14 cellular contexts compared by ENCODE assay signal in the genomic region with DNA sequence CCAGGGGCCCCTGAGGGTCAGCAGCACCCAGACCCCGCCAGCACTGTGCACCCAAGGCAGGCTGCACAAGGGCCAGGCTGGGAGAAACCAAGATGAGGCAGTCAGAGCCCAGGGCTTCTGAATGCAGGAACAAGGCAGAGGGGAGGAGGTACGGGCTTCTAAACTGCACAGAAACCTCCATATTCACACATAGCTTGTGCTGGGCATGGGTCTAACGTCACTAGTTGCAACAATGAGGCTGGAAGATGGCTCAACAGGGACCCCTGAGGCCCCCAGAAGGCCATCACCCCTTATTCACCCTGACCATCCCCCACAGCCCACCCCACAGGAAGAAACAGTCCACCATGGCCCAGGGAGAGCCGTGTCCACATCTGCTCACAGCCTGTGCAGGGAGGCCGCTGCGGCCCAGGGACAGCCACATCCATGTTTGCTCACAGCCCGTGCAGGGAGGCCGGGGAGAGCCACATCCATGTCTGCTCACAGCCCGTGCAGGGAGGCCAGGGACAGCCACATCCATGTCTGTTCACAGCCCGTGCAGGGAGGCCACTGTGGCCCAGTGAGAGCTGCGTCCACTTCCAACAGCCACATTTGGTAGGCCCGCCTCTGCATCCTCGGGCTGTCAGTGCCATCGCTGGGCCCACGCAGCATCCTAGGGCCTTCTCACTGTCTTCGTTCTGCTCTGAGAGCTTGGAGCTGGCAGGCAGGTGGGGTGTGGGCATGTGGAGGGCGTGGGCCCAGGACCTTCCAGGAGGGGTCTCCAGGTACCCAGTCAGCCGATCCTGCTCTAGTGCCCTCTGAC. TPM values are rescaled to one million over a fixed set of nuclear protein-coding genes. Genes with fewer than 3 reads are reported as not detected.
DNase-seq lines count a peak whose midpoint lies in the region; ATAC-seq and TF ChIP-seq lines count a peak whose summit lies in the region.
"Had no signal": no experiment of that assay in that cellular context is flagged by ENCODE, and none has a peak within 500 bp of the region (broad histone marks: within the 10 kb centered on the region; RNA-seq: fewer than 3 reads in every experiment).

No MANE protein-coding gene starts in this region.

- H3K9me3 Mint-ChIP-seq in activated CD4-positive, alpha-beta memory T cell treated with anti-CD3 and anti-CD28 coated beads for 36 hours = no peaks in the 10 kb centered on the region
- H3K9me3 Mint-ChIP-seq: activated T-helper 17 cell treated with anti-CD3 and anti-CD28 coated beads, Interleukin-2, amount 50 U/mL, for 72 hours had no signal

- peak overlapping the region; percentile 53 for H3K27ac Mint-ChIP-seq in T-helper 17 cell
- no peak overlapping the region for H3K27ac Mint-ChIP-seq in activated CD4-positive, alpha-beta memory T cell treated with anti-CD3 and anti-CD28 coated beads for 36 hours
- H3K27ac Mint-ChIP-seq: activated T-helper 17 cell treated with anti-CD3 and anti-CD28 coated beads, Interleukin-2, amount 50 U/mL, for 72 hours had no signal

- intact Hi-C loops in posterior vena cava (cut with DNase I) = loop anchor here in 1 of 2 donors (10.0 kb wide), 1 partner anchor 159 kb away; no protein-coding TSS in a partner anchor
- intact Hi-C loops in activated CD4-positive, alpha-beta memory T cell treated with anti-CD3 and anti-CD28 coated beads for 36 hours (cut with micrococcal nuclease) = loop anchor here (5.0 kb wide), 1 partner anchor 168 kb away; no protein-coding TSS in a partner anchor

- POLR2A ChIA-PET in activated CD4-positive, alpha-beta memory T cell treated with anti-CD3 and anti-CD28 coated beads for 36 hours (lab: Charles Lee) = no interaction called here

- CTCF ChIA-PET in activated CD4-positive, alpha-beta memory T cell treated with anti-CD3 and anti-CD28 coated beads for 36 hours (lab: Charles Lee) = interaction anchor here (1.1 kb wide), 1 partner anchor 159 kb away, joined by 4 read pairs; no protein-coding TSS in a partner anchor

- H3K36me3 Mint-ChIP-seq in T-helper 17 cell (ENCODE audit: low read depth) = no peaks in the 10 kb centered on the region
- H3K36me3 Mint-ChIP-seq in activated CD4-positive, alpha-beta memory T cell treated with anti-CD3 and anti-CD28 coated beads for 36 hours = peaks cover 28% of the 10 kb centered on the region

- H3K27me3 Mint-ChIP-seq in T-helper 17 cell = no peaks in the 10 kb centered on the region
- H3K27me3 Mint-ChIP-seq in activated CD4-positive, alpha-beta memory T cell treated with anti-CD3 and anti-CD28 coated beads for 36 hours = no peaks in the 10 kb centered on the region
- H3K27me3 Mint-ChIP-seq: activated T-helper 17 cell treated with anti-CD3 and anti-CD28 coated beads, Interleukin-2, amount 50 U/mL, for 72 hours had no signal

- H3K9me3 ChIP-seq in T-helper 17 cell (ENCODE audit: control insufficient read depth, low read length, poor library complexity, severe bottlenecking) = no peaks in the 10 kb centered on the region
- H3K9me3 ChIP-seq: BE2C, prostate gland had no signal

- DNase-seq in GM12865 (ENCODE audit: low read depth) (no peak), T-helper 17 cell (no peak), posterior vena cava (ENCODE audit: low spot score) (no peak), T-helper 1 cell (no peak)
- no peak for DNase-seq in activated CD4-positive, alpha-beta memory T cell treated with anti-CD3 and anti-CD28 coated beads for 36 hours
- DNase-seq: BE2C, foreskin fibroblast, NCI-H1436 had no signal

- peaks cover 15% of the 10 kb centered on the region for H3K4me1 Mint-ChIP-seq in T-helper 17 cell
- peaks cover 23% of the 10 kb centered on the region for H3K4me1 Mint-ChIP-seq in activated CD4-positive, alpha-beta memory T cell treated with anti-CD3 and anti-CD28 coated beads for 36 hours (ENCODE audit: low read depth)

- TF ChIP-seq CTCF in GM12865 (IDR thresholded peaks at IDR 0.05; ENCODE audit: insufficient read depth, low read depth, low read length, missing control alignments) = no peak

- peak; percentile 28 for ATAC-seq in GM19438 (IDR thresholded peaks at IDR 0.05; ENCODE audit: low read depth, unreplicated experiment)
- ATAC-seq in HG02943 (IDR thresholded peaks at IDR 0.05; ENCODE audit: low read depth, unreplicated experiment) = peak; percentile 37
- peak; percentile 16 for ATAC-seq in T-helper 17 cell
- ATAC-seq in GM21423 (IDR thresholded peaks at IDR 0.05; ENCODE audit: unreplicated experiment) = no peak
- ATAC-seq: activated T-helper 17 cell treated with anti-CD3 and anti-CD28 coated beads, Interleukin-2, amount 50 U/mL, for 72 hours; left lobe of liver had no signal

- H3K4me3 Mint-ChIP-seq in T-helper 17 cell = no peak overlapping the region
- no peak overlapping the region for H3K4me3 Mint-ChIP-seq in activated CD4-positive, alpha-beta memory T cell treated with anti-CD3 and anti-CD28 coated beads for 36 hours
- H3K4me3 Mint-ChIP-seq: activated T-helper 17 cell treated with anti-CD3 and anti-CD28 coated beads, Interleukin-2, amount 50 U/mL, for 72 hours had no signal

- H3K4me3 ChIP-seq in GM12865 (ENCODE audit: low read depth, low read length) = peak overlapping the region; percentile 73
- H3K4me3 ChIP-seq: prostate gland had no signal

RNA-seq across cellular contexts. Expression of a gene that starts 38.2 kb away (rescaled TPM):
- total RNA-seq in T-helper 17 cell (10 to 100 TPM; 23.4 to 24.8 TPM), posterior vena cava (10 to 100 TPM; 30.8 to 36.9 TPM)
- total RNA-seq in activated CD4-positive, alpha-beta memory T cell treated with anti-CD3 and anti-CD28 coated beads for 36 hours = 10 to 100 TPM; 48.4 to 51.4 TPM

RNA-seq across cellular contexts. Expression of a gene that starts 40.3 kb away (rescaled TPM):
- total RNA-seq in T-helper 17 cell (not detected), posterior vena cava (under 1 TPM; 0.10 to 0.19 TPM)
- total RNA-seq in activated CD4-positive, alpha-beta memory T cell treated with anti-CD3 and anti-CD28 coated beads for 36 hours = not detected
- total RNA-seq: activated T-helper 17 cell treated with anti-CD3 and anti-CD28 coated beads, Interleukin-2, amount 50 U/mL, for 72 hours; left lobe of liver had no signal
